8 cellular contexts compared by ENCODE assay signal in the genomic region with DNA sequence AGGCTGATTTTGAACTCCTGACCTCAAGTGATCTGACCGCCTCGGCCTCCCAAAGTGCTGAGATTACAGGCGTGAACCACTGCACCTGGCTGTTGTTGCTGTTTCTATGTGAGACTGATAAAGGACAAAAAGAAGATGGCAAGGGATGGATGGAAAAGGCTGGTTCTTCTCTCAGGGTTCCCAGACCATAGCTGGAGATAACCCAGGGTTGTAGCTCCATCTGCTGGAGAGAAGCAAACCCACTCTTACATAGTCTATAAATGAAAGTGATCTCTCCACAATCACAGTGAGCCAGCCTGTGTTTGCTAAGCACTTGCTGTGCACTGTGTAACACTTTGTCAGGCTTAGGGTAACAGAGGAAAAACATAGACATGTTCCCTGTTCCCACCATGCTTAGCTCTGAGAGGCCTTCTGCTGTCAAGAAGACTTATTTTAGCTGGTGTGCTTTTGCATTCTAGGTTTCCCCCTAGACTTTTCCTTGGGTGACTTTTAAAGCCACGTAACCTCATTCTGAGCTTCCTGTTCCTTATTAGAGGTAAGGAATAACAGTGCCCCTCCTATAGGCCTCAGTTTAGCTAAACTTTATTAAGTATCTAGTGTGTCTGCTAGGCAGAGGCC. TPM values are rescaled to one million over a fixed set of nuclear protein-coding genes. Genes with fewer than 3 reads are reported as not detected.
A peak's percentile ranks its signal among the peaks of the same experiment; 100 is the strongest.
DNase-seq lines count a peak whose midpoint lies in the region; ATAC-seq, FAIRE-seq and TF ChIP-seq lines count a peak whose summit lies in the region.

No MANE protein-coding gene starts in this region.

- no peaks in the 10 kb centered on the region for H3K36me3 ChIP-seq in body of pancreas (replicated peaks in 1 of 2; ENCODE audit: insufficient read depth in 1 of 2, low read depth in 2 of 2)

- no peaks in the 10 kb centered on the region for H3K9me3 ChIP-seq in body of pancreas

- FAIRE-seq in GM12891 (lab: Jason Lieb, UNC): peak; percentile 78

- 35 to 42% methylated on average over 4 of the region's 4 CpGs for WGBS in body of pancreas, 2 donors

- H3K27me3 ChIP-seq in body of pancreas: no peaks in the 10 kb centered on the region

- ATAC-seq in HG02798 (IDR thresholded peaks at IDR 0.05; ENCODE audit: poor library complexity, unreplicated experiment): peak; percentile 75
- peak; percentile 86 for ATAC-seq in body of pancreas

- intact Hi-C loops in body of pancreas (cut with DNase I): loop anchor here (10.0 kb wide), 1 partner anchor 229 kb away; no protein-coding TSS in a partner anchor

- DNase-seq in 8988T (peak; percentile 41), GM12891 (ENCODE audit: insufficient read length, low spot score) (no peak), NCI-H146 treated with DMSO at 0.1 percent for 48 hours (lab: John Stamatoyannopoulos, UW; ENCODE audit: unreplicated experiment) (peak; percentile 63), T-helper 2 cell (peak in 4 of 5 experiments; percentile 19 to 77 (median 30)), body of pancreas (peak; percentile 64 to 81 (median 72)), inferior parietal cortex (ENCODE audit: extremely low spot score) (peak; percentile 92)
- DNase-seq in stimulated activated CD4-positive, alpha-beta T cell treated with anti-CD3 and anti-CD28 coated beads, Interleukin-12 subunit alpha, Interleukin-12 subunit beta, amount 100 ng/mL, for 24 hours (ENCODE audit: low read depth in 2 of 2): peak; percentile 24 to 25

- TF ChIP-seq CTCF in body of pancreas (IDR thresholded peaks at IDR 0.05): peak; percentile 48 to 85 (median 81)

- no peak overlapping the region for H3K27ac ChIP-seq in body of pancreas

- no peak for TF ChIP-seq POLR2A in GM12891 (IDR thresholded peaks at IDR 0.05; ENCODE audit: low read depth, low read length)
- TF ChIP-seq POLR2A in body of pancreas (IDR thresholded peaks at IDR 0.05): no peak

- H3K4me1 ChIP-seq in body of pancreas: peaks cover 27% of the 10 kb centered on the region

- no peak overlapping the region for H3K4me3 ChIP-seq in body of pancreas

TF ChIP-seq in GM12891, 5 proteins besides CTCF, POLR2A, EP300 and RAD21:
- TF ChIP-seq PAX5 (IDR thresholded peaks at IDR 0.05; ENCODE audit: insufficient read depth, low read length, severe bottlenecking): no peak
- TF ChIP-seq POLR2AphosphoS5 (IDR thresholded peaks at IDR 0.05; ENCODE audit: low read depth, low read length): no peak
- TF ChIP-seq TAF1 (IDR thresholded peaks at IDR 0.05; ENCODE audit: low read depth, low read length): no peak
- TF ChIP-seq SPI1 (IDR thresholded peaks at IDR 0.05; ENCODE audit: low read depth, low read length): no peak
- no peak for TF ChIP-seq POU2F2 (IDR thresholded peaks at IDR 0.05; ENCODE audit: low read depth, low read length)

RNA-seq across cellular contexts. Expression of gene LIMS1, which starts 49.7 kb away (rescaled TPM):
- polyA plus RNA-seq in GM12891 (2012; ENCODE audit: low read depth, missing spikeins): 14.0 TPM
- total RNA-seq in body of pancreas: 10 to 100 TPM; 19.1 to 28.3 TPM
